In genomic region chr5:64784451-64785025, GRCh38 we compare ENCODE assay signal across 8 cellular contexts. TPM values are rescaled to one million over a fixed set of nuclear protein-coding genes. Genes with fewer than 3 reads are reported as not detected.
A peak's percentile ranks its signal among the peaks of the same experiment; 100 is the strongest.
DNase-seq lines count a peak whose midpoint lies in the region; ATAC-seq and TF ChIP-seq lines count a peak whose summit lies in the region.

No MANE protein-coding gene starts in this region.

- H3K9me2 ChIP-seq in SU-DHL-6 (replicated peaks; ENCODE audit: insufficient read depth, low read length): no peaks in the 10 kb centered on the region

- no peak overlapping the region for H3K4me2 ChIP-seq in SU-DHL-6 (ENCODE audit: low read depth, low read length, poor library complexity, severe bottlenecking)

- H3K27ac ChIP-seq in SU-DHL-6 (ENCODE audit: low read depth, low read length) (no peak overlapping the region), left ventricle myocardium inferior (replicated peaks) (no peak overlapping the region)

- peak; percentile 69 for TF ChIP-seq CTCF in GM12872 (IDR thresholded peaks at IDR 0.05; ENCODE audit: insufficient read depth, low read depth, low read length)
- peak; percentile 80 for TF ChIP-seq CTCF in SU-DHL-6 (IDR thresholded peaks at IDR 0.05; ENCODE audit: insufficient read depth, low read length, poor library complexity, severe bottlenecking)
- TF ChIP-seq CTCF in left ventricle myocardium inferior (IDR thresholded peaks at IDR 0.05; ENCODE audit: borderline replicate concordance): peak; percentile 89

- peak; percentile 53 for DNase-seq in NCI-H1105 treated with DMSO at 0.1 percent for 48 hours (lab: John Stamatoyannopoulos, UW)
- peak; percentile 32 for DNase-seq in activated naive CD8-positive, alpha-beta T cell treated with anti-CD3 and anti-CD28 coated beads, Interleukin-2, amount 50 U/mL, for 16 hours (ENCODE audit: low read depth, low spot score)
- peak; percentile 31 for DNase-seq in left ventricle myocardium inferior
- peak; percentile 84 for DNase-seq in sciatic nerve (ENCODE audit: low spot score)
- DNase-seq in GOT3 (lab: John Stamatoyannopoulos, UW): no peak

- H3K4me1 ChIP-seq in left ventricle myocardium inferior: no peaks in the 10 kb centered on the region

- H3K36me3 ChIP-seq in SU-DHL-6 (ENCODE audit: low read length): peaks cover 7% of the 10 kb centered on the region; the same call in 1 of the 2 replicates
- H3K36me3 ChIP-seq in left ventricle myocardium inferior: peaks cover 10% of the 10 kb centered on the region

- H4K20me1 ChIP-seq in SU-DHL-6 (ENCODE audit: low read depth, low read length): no peaks in the 10 kb centered on the region

- H3K27me3 ChIP-seq in SU-DHL-6 (ENCODE audit: low read length) (no peaks in the 10 kb centered on the region), left ventricle myocardium inferior (ENCODE audit: low read depth) (no peaks in the 10 kb centered on the region)

- H3K9ac ChIP-seq in SU-DHL-6 (ENCODE audit: low read length): no peak overlapping the region

- no peak overlapping the region for H2AFZ ChIP-seq in SU-DHL-6 (ENCODE audit: low read depth, low read length, severe bottlenecking)

- no peak overlapping the region for H3K4me3 ChIP-seq in SU-DHL-6 (ENCODE audit: insufficient read depth, low read length, poor library complexity, severe bottlenecking)
- H3K4me3 ChIP-seq in left ventricle myocardium inferior: no peak overlapping the region

- H3K79me2 ChIP-seq in SU-DHL-6 (ENCODE audit: insufficient read depth, low read length): no peaks in the 10 kb centered on the region; the same call in 1 of the 2 replicates

- H3K9me3 ChIP-seq in SU-DHL-6 (ENCODE audit: insufficient read depth, low read length): no peaks in the 10 kb centered on the region
- H3K9me3 ChIP-seq in left ventricle myocardium inferior (replicated peaks): no peaks in the 10 kb centered on the region

- H3F3A ChIP-seq in SU-DHL-6 (ENCODE audit: insufficient read depth): peaks cover 3% of the 10 kb centered on the region; the same call in 1 of the 2 replicates

- peak; percentile 82 for ATAC-seq in HG02571 (IDR thresholded peaks at IDR 0.05; ENCODE audit: unreplicated experiment)
- ATAC-seq in sciatic nerve: peak; percentile 72

- intact Hi-C loops in left ventricle myocardium inferior (cut with micrococcal nuclease): no loop called here
- intact Hi-C loops in sciatic nerve (cut with DNase I): no loop called here

RNA-seq across cellular contexts. Expression of gene CWC27, which starts 15.8 kb away (rescaled TPM):
- total RNA-seq in left ventricle myocardium inferior (26.7 TPM), sciatic nerve (27.6 TPM)

RNA-seq across cellular contexts. Expression of gene SREK1IP1, which starts 16.0 kb away (rescaled TPM):
- total RNA-seq in left ventricle myocardium inferior: 11.7 TPM
- 21.6 TPM for total RNA-seq in sciatic nerve
